In the genomic region with DNA sequence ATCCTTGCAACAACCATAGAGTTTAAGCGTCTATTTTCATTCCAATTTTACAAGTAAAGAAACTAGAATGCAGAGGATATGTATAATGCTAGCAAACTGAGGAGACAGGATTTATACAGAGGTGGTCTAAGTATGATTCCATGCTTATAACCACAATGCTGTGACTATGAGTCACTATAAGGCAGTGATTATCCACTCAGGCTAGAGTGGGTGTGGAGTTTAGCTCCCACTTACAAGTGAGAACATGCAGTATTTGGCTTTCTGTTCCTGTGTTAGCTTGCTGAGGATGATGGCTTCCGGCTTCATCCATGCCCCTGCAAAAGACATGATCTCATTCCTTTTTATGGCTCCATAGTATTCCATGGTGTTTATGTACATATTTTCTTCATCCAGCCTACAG, we compare ENCODE assay signal across 1 cellular context.
TF ChIP-seq lines count a peak whose summit lies in the region.

No MANE protein-coding gene starts in this region.

TF ChIP-seq in H1, 55 proteins besides CTCF, POLR2A, EP300 and RAD21:
- TF ChIP-seq FOSL1 (IDR thresholded peaks at IDR 0.05; ENCODE audit: insufficient read depth, low read depth, low read length): no peak
- TF ChIP-seq SRF (IDR thresholded peaks at IDR 0.05; ENCODE audit: low read depth, low read length): no peak
- TF ChIP-seq USF2 (IDR thresholded peaks at IDR 0.05; ENCODE audit: low read length): no peak
- no peak for TF ChIP-seq RFX5 (IDR thresholded peaks at IDR 0.05; ENCODE audit: borderline replicate concordance, low read depth, low read length)
- TF ChIP-seq HDAC6 (IDR thresholded peaks at IDR 0.05; ENCODE audit: low read depth, low read length): no peak
